11 cellular contexts compared by ENCODE assay signal in the genomic region with DNA sequence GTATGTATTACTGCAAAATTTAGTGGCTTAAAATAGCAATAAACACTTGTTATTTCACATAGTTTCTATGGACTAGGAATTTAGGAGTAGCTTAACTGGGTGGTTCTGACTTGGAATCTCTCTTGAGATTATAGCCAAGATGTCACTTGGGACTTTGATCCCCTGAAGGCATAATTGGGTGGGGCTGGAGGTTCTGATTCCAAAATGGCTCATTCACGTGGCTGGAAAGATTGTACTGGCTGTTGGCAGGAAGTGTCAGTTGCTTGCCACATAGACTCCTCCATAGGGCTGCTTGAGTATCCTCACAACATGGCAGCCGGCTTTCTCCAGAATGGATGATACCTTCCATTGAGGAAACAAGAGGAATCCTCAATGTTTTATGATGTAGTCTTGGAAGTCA.
"Had no signal": no experiment of that assay in that cellular context is flagged by ENCODE, and none has a peak within 500 bp of the region (broad histone marks: within the 10 kb centered on the region; RNA-seq: fewer than 3 reads in every experiment).

No MANE protein-coding gene starts in this region.

- FAIRE-seq: H1, H54 had no signal

- ATAC-seq: GM23338, HCT116 had no signal

- DNase-seq: GM23248, GOT3, H7, H9, HCEC 1CT, HFFc6 had no signal

- H3K9me3 ChIP-seq: HAP-1 had no signal

- H3K4me1 ChIP-seq: HAP-1 had no signal

- H3K4me3 ChIP-seq: GM23248, GM23338, HAP-1 had no signal

- H3K27ac ChIP-seq: GM23248 had no signal

- H3K36me3 ChIP-seq: HAP-1 had no signal
